14 cellular contexts compared by ENCODE assay signal in genomic region chr6:142900467-142900961, GRCh38. TPM values are rescaled to one million over a fixed set of nuclear protein-coding genes. Genes with fewer than 3 reads are reported as not detected.
A peak's percentile ranks its signal among the peaks of the same experiment; 100 is the strongest.
DNase-seq lines count a peak whose midpoint lies in the region; ATAC-seq and TF ChIP-seq lines count a peak whose summit lies in the region.
"Had no signal": no experiment of that assay in that cellular context is flagged by ENCODE, and none has a peak within 500 bp of the region (broad histone marks: within the 10 kb centered on the region; RNA-seq: fewer than 3 reads in every experiment).

No MANE protein-coding gene starts in this region.

- H3K27ac ChIP-seq in colonic mucosa: no peak overlapping the region
- H3K27ac ChIP-seq: hepatocyte, thoracic aorta had no signal

- H3K4me3 Mint-ChIP-seq in activated T-cell treated with anti-CD3 and anti-CD28 coated beads, Interleukin-2, amount 50 U/mL, for 24 hours: peak overlapping the region; percentile 62
- peak overlapping the region; percentile 51 for H3K4me3 Mint-ChIP-seq in activated naive CD8-positive, alpha-beta T cell treated with anti-CD3 and anti-CD28 coated beads, Interleukin-2, amount 50 U/mL, for 24 hours

- DNase-seq in activated T-cell treated with anti-CD3 and anti-CD28 coated beads, Interleukin-2, amount 50 U/mL, for 24 hours: no peak
- no peak for DNase-seq in activated T-cell treated with anti-CD3 and anti-CD28 coated beads for 4 hours
- no peak for DNase-seq in activated naive CD8-positive, alpha-beta T cell treated with anti-CD3 and anti-CD28 coated beads, Interleukin-2, amount 50 U/mL, for 24 hours
- DNase-seq in left ventricle myocardium superior: no peak
- DNase-seq in stromal cell of bone marrow (ENCODE audit: low read depth): peak; percentile 24
- no peak for DNase-seq in NOMO-1 treated with DMSO at 0.1 percent for 48 hours (lab: John Stamatoyannopoulos, UW; ENCODE audit: unreplicated experiment)
- no peak for DNase-seq in colonic mucosa
- DNase-seq: Kasumi-1, NCI-H446, SHP77 had no signal

- H3K27me3 Mint-ChIP-seq in activated T-cell treated with anti-CD3 and anti-CD28 coated beads, Interleukin-2, amount 50 U/mL, for 24 hours: no peaks in the 10 kb centered on the region
- no peaks in the 10 kb centered on the region for H3K27me3 Mint-ChIP-seq in activated naive CD8-positive, alpha-beta T cell treated with anti-CD3 and anti-CD28 coated beads, Interleukin-2, amount 50 U/mL, for 24 hours

- H3K4me1 Mint-ChIP-seq in activated T-cell treated with anti-CD3 and anti-CD28 coated beads, Interleukin-2, amount 50 U/mL, for 24 hours (ENCODE audit: low read depth): peaks cover 58% of the 10 kb centered on the region
- H3K4me1 Mint-ChIP-seq in activated naive CD8-positive, alpha-beta T cell treated with anti-CD3 and anti-CD28 coated beads, Interleukin-2, amount 50 U/mL, for 24 hours: peaks cover 58% of the 10 kb centered on the region

- no peaks in the 10 kb centered on the region for H3K4me1 ChIP-seq in colonic mucosa

- peak overlapping the region; percentile 61 for H3K27ac Mint-ChIP-seq in activated T-cell treated with anti-CD3 and anti-CD28 coated beads, Interleukin-2, amount 50 U/mL, for 24 hours
- H3K27ac Mint-ChIP-seq in activated naive CD8-positive, alpha-beta T cell treated with anti-CD3 and anti-CD28 coated beads, Interleukin-2, amount 50 U/mL, for 24 hours: peak overlapping the region; percentile 88

- H3K27me3 ChIP-seq in colonic mucosa: no peaks in the 10 kb centered on the region
- H3K27me3 ChIP-seq: hepatocyte had no signal

- H3K9ac ChIP-seq in colonic mucosa (ENCODE audit: low read depth in 2 of 2, low read length in 2 of 2): no peak overlapping the region

- H3K36me3 Mint-ChIP-seq in activated T-cell treated with anti-CD3 and anti-CD28 coated beads, Interleukin-2, amount 50 U/mL, for 24 hours (ENCODE audit: low read depth): peaks cover 34% of the 10 kb centered on the region
- H3K36me3 Mint-ChIP-seq in activated naive CD8-positive, alpha-beta T cell treated with anti-CD3 and anti-CD28 coated beads, Interleukin-2, amount 50 U/mL, for 24 hours (ENCODE audit: low read depth): peaks cover 18% of the 10 kb centered on the region

- no peaks in the 10 kb centered on the region for H3K9me3 Mint-ChIP-seq in activated T-cell treated with anti-CD3 and anti-CD28 coated beads, Interleukin-2, amount 50 U/mL, for 24 hours
- no peaks in the 10 kb centered on the region for H3K9me3 Mint-ChIP-seq in activated naive CD8-positive, alpha-beta T cell treated with anti-CD3 and anti-CD28 coated beads, Interleukin-2, amount 50 U/mL, for 24 hours

- no peaks in the 10 kb centered on the region for H3K9me3 ChIP-seq in colonic mucosa
- H3K9me3 ChIP-seq: thoracic aorta had no signal

- intact Hi-C loops in left ventricle myocardium superior (cut with micrococcal nuclease) (no loop called here), colonic mucosa (cut with DNase I) (no loop called here)

- ATAC-seq in activated naive CD8-positive, alpha-beta T cell treated with anti-CD3 and anti-CD28 coated beads, Interleukin-2, amount 50 U/mL, for 24 hours: peak; percentile 53
- ATAC-seq in left ventricle myocardium superior (peak; percentile 33), HG02763 (IDR thresholded peaks at IDR 0.05; ENCODE audit: unreplicated experiment) (no peak)
- ATAC-seq: HCT116 had no signal

- no peaks in the 10 kb centered on the region for H3K36me3 ChIP-seq in colonic mucosa
- H3K36me3 ChIP-seq: thoracic aorta had no signal

- H3K4me3 ChIP-seq in colonic mucosa: no peak overlapping the region
- H3K4me3 ChIP-seq: hepatocyte, thoracic aorta had no signal

- TF ChIP-seq CTCF in colonic mucosa (IDR thresholded peaks at IDR 0.05): no peak

RNA-seq across cellular contexts. Expression of gene HIVEP2, which starts 44.5 kb away (rescaled TPM):
- total RNA-seq in left ventricle myocardium superior (14.4 TPM), colonic mucosa (10 to 100 TPM in 1 of 2 donors, 1 to 10 TPM in 1; 5.3 to 15.2 TPM)
